ENCODE assay signal across 8 cellular contexts in genomic region chr16:3095869-3096268, GRCh38. TPM values are rescaled to one million over a fixed set of nuclear protein-coding genes. Genes with fewer than 3 reads are reported as not detected.
DNase-seq lines count a peak whose midpoint lies in the region; ATAC-seq and TF ChIP-seq lines count a peak whose summit lies in the region.

No MANE protein-coding gene starts in this region.

- POLR2A ChIA-PET in A673 (lab: Charles Lee; ENCODE audit: low non-redundant PET): no interaction called here
- POLR2A ChIA-PET in activated CD4-positive, alpha-beta T cell treated with anti-CD3 and anti-CD28 coated beads, Interleukin-2, amount 10 ng/mL, durations not matched to agents 7 days and 5 days (lab: Charles Lee): interaction anchor here (1.4 kb wide), 1 partner anchor 30 kb away, joined by 3 read pairs; the partner anchor contains the start of gene IL32

- CTCF ChIA-PET in A673 (lab: Charles Lee): interaction anchor here (0.7 to 1.2 kb wide), 2 partner anchors 33 to 1144 kb away, joined by 4 to 7 read pairs; no protein-coding TSS in a partner anchor
- CTCF ChIA-PET in activated CD4-positive, alpha-beta T cell treated with anti-CD3 and anti-CD28 coated beads, Interleukin-2, amount 10 ng/mL, durations not matched to agents 7 days and 5 days (lab: Charles Lee): interaction anchor here (0.6 to 6.2 kb wide), 21 partner anchors 7 to 70 kb away, joined by 3 to 38 read pairs (median 5); partner anchors contain the start of gene IL32

- no peaks in the 10 kb centered on the region for H3K9me3 Mint-ChIP-seq in activated CD4-positive, alpha-beta T cell treated with anti-CD3 and anti-CD28 coated beads, Interleukin-2, amount 10 ng/mL, durations not matched to agents 7 days and 5 days

- intact Hi-C loops in A673 (cut with micrococcal nuclease; ENCODE audit: unreplicated experiment): no loop called here

- H3K27ac ChIP-seq in A673 (ENCODE audit: low read depth, low read length, poor library complexity, severe bottlenecking) (no peak overlapping the region), gastroesophageal sphincter (no peak overlapping the region)

- H3K27me3 ChIP-seq in A673 (replicated peaks; ENCODE audit: insufficient read depth, low read depth, low read length, poor library complexity) (no peaks in the 10 kb centered on the region), gastroesophageal sphincter (peaks cover 96% of the 10 kb centered on the region)

- TF ChIP-seq CTCF in A673 (conservative IDR thresholded peaks at IDR 0.05; ENCODE audit: low read depth, low read length) (peak; percentile 44), gastroesophageal sphincter (IDR thresholded peaks at IDR 0.05) (peak in 1 of 4 experiments; percentile 24)

- peak; percentile 63 for DNase-seq in A673 (ENCODE audit: low spot score)
- peak; percentile 60 for DNase-seq in HuH-7 (ENCODE audit: low spot score)
- peak; percentile 74 for DNase-seq in activated CD4-positive, alpha-beta T cell treated with anti-CD3 and anti-CD28 coated beads, Interleukin-2, amount 10 ng/mL, durations not matched to agents 7 days and 5 days
- no peak for DNase-seq in GOT3 (lab: John Stamatoyannopoulos, UW)
- no peak for DNase-seq in iPS-NIHi7 (ENCODE audit: extremely low spot score)

- H3K36me3 Mint-ChIP-seq in activated CD4-positive, alpha-beta T cell treated with anti-CD3 and anti-CD28 coated beads, Interleukin-2, amount 10 ng/mL, durations not matched to agents 7 days and 5 days (ENCODE audit: low read depth): no peaks in the 10 kb centered on the region

- peak overlapping the region; percentile 32 for H3K4me3 Mint-ChIP-seq in activated CD4-positive, alpha-beta T cell treated with anti-CD3 and anti-CD28 coated beads, Interleukin-2, amount 10 ng/mL, durations not matched to agents 7 days and 5 days

- peak overlapping the region; percentile 80 for H3K27ac Mint-ChIP-seq in activated CD4-positive, alpha-beta T cell treated with anti-CD3 and anti-CD28 coated beads, Interleukin-2, amount 10 ng/mL, durations not matched to agents 7 days and 5 days

- H3K9me3 ChIP-seq in A673 (ENCODE audit: low read depth, low read length, poor library complexity, severe bottlenecking): no peaks in the 10 kb centered on the region
- no peaks in the 10 kb centered on the region for H3K9me3 ChIP-seq in gastroesophageal sphincter

- H3K36me3 ChIP-seq in A673 (ENCODE audit: insufficient read depth, low read length, poor library complexity, severe bottlenecking) (no peaks in the 10 kb centered on the region), gastroesophageal sphincter (no peaks in the 10 kb centered on the region)

- no peaks in the 10 kb centered on the region for H3K27me3 Mint-ChIP-seq in activated CD4-positive, alpha-beta T cell treated with anti-CD3 and anti-CD28 coated beads, Interleukin-2, amount 10 ng/mL, durations not matched to agents 7 days and 5 days

- H3K4me1 Mint-ChIP-seq in activated CD4-positive, alpha-beta T cell treated with anti-CD3 and anti-CD28 coated beads, Interleukin-2, amount 10 ng/mL, durations not matched to agents 7 days and 5 days: peaks cover 68% of the 10 kb centered on the region

- WGBS in gastroesophageal sphincter (ENCODE audit: low coverage in 1 of 2), 2 donors: 19 to 63% methylated on average over 4 of the region's 4 CpGs

- no peak for TF ChIP-seq EP300 in gastroesophageal sphincter (IDR thresholded peaks at IDR 0.05)

- H3K4me3 ChIP-seq in A673 (ENCODE audit: low read depth, low read length, poor library complexity, severe bottlenecking): no peak overlapping the region
- no peak overlapping the region for H3K4me3 ChIP-seq in gastroesophageal sphincter

- ATAC-seq in GM18909 (IDR thresholded peaks at IDR 0.05; ENCODE audit: poor library complexity, unreplicated experiment): peak; percentile 64
- peak; percentile 49 for ATAC-seq in gastroesophageal sphincter
- ATAC-seq in GM21526 (IDR thresholded peaks at IDR 0.05; ENCODE audit: low FRiP score, unreplicated experiment): no peak

- no peak for TF ChIP-seq POLR2A in gastroesophageal sphincter (IDR thresholded peaks at IDR 0.05)

- H3K4me1 ChIP-seq in A673 (ENCODE audit: insufficient read depth, low read length, poor library complexity, severe bottlenecking) (peaks cover 12% of the 10 kb centered on the region), gastroesophageal sphincter (peaks cover 0 to 14% (median 4%) of the 10 kb centered on the region in 3 donors)

- no TSS peak for BruUV-seq in A673 (replicated peaks; lab: Mats Ljungman, UMichigan)

RNA-seq across cellular contexts. Expression of gene ZSCAN10, which starts 3.2 kb away (rescaled TPM):
- not detected in 2 replicates for total RNA-seq in A673 (2021)
- under 1 TPM; 0.29 to 0.35 TPM for total RNA-seq in activated CD4-positive, alpha-beta T cell treated with anti-CD3 and anti-CD28 coated beads, Interleukin-2, amount 10 ng/mL, durations not matched to agents 7 days and 5 days
- total RNA-seq in gastroesophageal sphincter: 1 to 10 TPM in 1 of 4 donors, not detected in 3; 1.7 TPM

RNA-seq across cellular contexts. Expression of gene ZNF205, which starts 16.5 kb away (rescaled TPM):
- total RNA-seq in A673 (2021) (16.8 and 19.0 TPM in 2 replicates), gastroesophageal sphincter (10 to 100 TPM; 11.6 to 25.8 (median 20.4) TPM)
- not detected for total RNA-seq in activated CD4-positive, alpha-beta T cell treated with anti-CD3 and anti-CD28 coated beads, Interleukin-2, amount 10 ng/mL, durations not matched to agents 7 days and 5 days

RNA-seq across cellular contexts. Expression of gene IL32, which starts 30.4 kb away (rescaled TPM):
- total RNA-seq in A673 (2021): 4.5 and 7.7 TPM in 2 replicates
- 1,000 to 10,000 TPM; 2,973 to 3,212 TPM for total RNA-seq in activated CD4-positive, alpha-beta T cell treated with anti-CD3 and anti-CD28 coated beads, Interleukin-2, amount 10 ng/mL, durations not matched to agents 7 days and 5 days
- 10 to 100 TPM in 3 of 4 donors, 1 to 10 TPM in 1; 2.6 to 39.0 (median 21.6) TPM for total RNA-seq in gastroesophageal sphincter

RNA-seq across cellular contexts. Expression of gene ZNF213, which starts 39.0 kb away (rescaled TPM):
- 16.0 and 16.1 TPM in 2 replicates for total RNA-seq in A673 (2021)
- total RNA-seq in activated CD4-positive, alpha-beta T cell treated with anti-CD3 and anti-CD28 coated beads, Interleukin-2, amount 10 ng/mL, durations not matched to agents 7 days and 5 days: 10 to 100 TPM in 1 of 2 experiments, 1 to 10 TPM in 1; 9.9 to 11.1 TPM
- 10 to 100 TPM in 2 of 4 donors, 1 to 10 TPM in 2; 3.6 to 22.3 (median 12.2) TPM for total RNA-seq in gastroesophageal sphincter

RNA-seq across cellular contexts. Expression of gene MMP25, which starts 49.5 kb away (rescaled TPM):
- total RNA-seq in A673 (2021): 0.80 and 1.3 TPM in 2 replicates
- total RNA-seq in activated CD4-positive, alpha-beta T cell treated with anti-CD3 and anti-CD28 coated beads, Interleukin-2, amount 10 ng/mL, durations not matched to agents 7 days and 5 days: 10 to 100 TPM; 18.1 to 19.8 TPM
- 1 to 10 TPM in 2 of 4 donors, not detected in 2; 1.6 to 2.6 TPM for total RNA-seq in gastroesophageal sphincter

Comparison
In these comparisons a context has a peak if more than half of its experiments do, and no peak if none do; other contexts are left out.
1. DNase-seq: peak in A673 (single experiment), HuH-7 (single experiment) and activated CD4-positive, alpha-beta T cell treated with anti-CD3 and anti-CD28 coated beads, Interleukin-2, amount 10 ng/mL, durations not matched to agents 7 days and 5 days (single experiment); none in GOT3 (single experiment) and iPS-NIHi7 (single experiment).
2. RNA of gene ZNF205, which starts 16.5 kb away (total RNA-seq): 11.6 to 25.8 TPM in gastroesophageal sphincter and 16.8 to 19.0 TPM in A673; not detected in activated CD4-positive, alpha-beta T cell treated with anti-CD3 and anti-CD28 coated beads, Interleukin-2, amount 10 ng/mL, durations not matched to agents 7 days and 5 days; every median in the first group is over 10 times any median in the second.
3. RNA of gene IL32, which starts 30.4 kb away (total RNA-seq): 2,973 to 3,212 TPM in activated CD4-positive, alpha-beta T cell treated with anti-CD3 and anti-CD28 coated beads, Interleukin-2, amount 10 ng/mL, durations not matched to agents 7 days and 5 days; 2.6 to 39.0 TPM in gastroesophageal sphincter and 4.5 to 7.7 TPM in A673; every median in the first group is over 10 times any median in the second.